10 cellular contexts compared by ENCODE assay signal in the genomic region with DNA sequence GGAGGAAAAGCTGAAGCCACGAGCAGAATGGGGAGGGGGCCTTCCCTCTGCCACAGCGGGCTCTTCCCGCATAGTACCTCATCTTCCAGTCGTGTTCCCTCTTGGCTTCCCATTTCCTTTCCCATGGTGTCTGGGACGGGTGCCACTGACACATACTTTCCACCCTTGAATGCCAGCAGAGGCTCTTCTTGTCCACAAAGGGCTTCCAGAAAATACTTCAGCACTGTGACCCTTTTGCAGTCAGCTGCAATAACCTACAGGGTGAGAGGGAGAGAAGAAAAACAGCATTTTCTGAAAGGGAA. TPM values are rescaled to one million over a fixed set of nuclear protein-coding genes. Genes with fewer than 3 reads are reported as not detected.
DNase-seq lines count a peak whose midpoint lies in the region; ATAC-seq, FAIRE-seq and TF ChIP-seq lines count a peak whose summit lies in the region.
"Had no signal": no experiment of that assay in that cellular context is flagged by ENCODE, and none has a peak within 500 bp of the region (broad histone marks: within the 10 kb centered on the region; RNA-seq: fewer than 3 reads in every experiment).

No MANE protein-coding gene starts in this region.

- peaks cover 0 to 15% of the 10 kb centered on the region in 2 donors for H3K36me3 ChIP-seq in left lung

- peak overlapping the region; percentile 82 to 87 for H3K27ac ChIP-seq in left lung

- no peak overlapping the region for H3K4me3 Mint-ChIP-seq in stimulated activated memory B cell treated with anti-CD40 and anti-IgM and Interleukin-4, amounts not matched to agents 10 μg/mL and 1 μg/mL and 100 μg/mL, for 72 hours
- H3K4me3 Mint-ChIP-seq: activated naive CD4-positive, alpha-beta T cell treated with anti-CD3 and anti-CD28 coated beads, Interleukin-2, amount 50 U/mL, for 24 hours had no signal

- H3K4me1 ChIP-seq in left lung: peaks cover 58 to 90% of the 10 kb centered on the region in 2 donors

- intact Hi-C loops in left lung (cut with DNase I): no loop called here

- DNase-seq in M059J (ENCODE audit: low read depth): peak; percentile 67
- peak; percentile 52 for DNase-seq in choroid plexus epithelial cell (ENCODE audit: low read depth)
- DNase-seq in left lung: no peak
- DNase-seq in D721Med (ENCODE audit: insufficient read length, low spot score): no peak
- no peak for DNase-seq in stimulated activated naive CD8-positive, alpha-beta T cell treated with anti-CD3 and anti-CD28 coated beads, Interleukin-15, Interleukin-2, amounts not matched to agents 100 U/mL and 50 U/mL, for 24 hours
- DNase-seq in SHP77 treated with DMSO at 0.1 percent for 48 hours (lab: John Stamatoyannopoulos, UW): no peak

- ATAC-seq in left lung (no peak), HG03045 (IDR thresholded peaks at IDR 0.05; ENCODE audit: unreplicated experiment) (no peak)
- no peak for ATAC-seq in stimulated activated memory B cell treated with anti-CD40 and anti-IgM and Interleukin-4, amounts not matched to agents 10 μg/mL and 1 μg/mL and 100 μg/mL, for 72 hours
- ATAC-seq in stimulated activated naive CD8-positive, alpha-beta T cell treated with anti-CD3 and anti-CD28 coated beads, Interleukin-15, Interleukin-2, amounts not matched to agents 100 U/mL and 50 U/mL, for 24 hours: no peak
- ATAC-seq: HCT116 had no signal

- no peak for FAIRE-seq in D721Med (lab: Jason Lieb, UNC)

- H3K4me1 Mint-ChIP-seq in stimulated activated memory B cell treated with anti-CD40 and anti-IgM and Interleukin-4, amounts not matched to agents 10 μg/mL and 1 μg/mL and 100 μg/mL, for 72 hours: peaks cover 73% of the 10 kb centered on the region

- no peaks in the 10 kb centered on the region for H3K27me3 Mint-ChIP-seq in stimulated activated memory B cell treated with anti-CD40 and anti-IgM and Interleukin-4, amounts not matched to agents 10 μg/mL and 1 μg/mL and 100 μg/mL, for 72 hours
- H3K27me3 Mint-ChIP-seq: activated naive CD4-positive, alpha-beta T cell treated with anti-CD3 and anti-CD28 coated beads, Interleukin-2, amount 50 U/mL, for 24 hours had no signal

- TF ChIP-seq CTCF in choroid plexus epithelial cell (conservative IDR thresholded peaks at IDR 0.05; ENCODE audit: low read depth, low read length): no peak
- no peak for TF ChIP-seq CTCF in left lung (IDR thresholded peaks at IDR 0.05)
- TF ChIP-seq CTCF in D721Med (IDR thresholded peaks at IDR 0.05; ENCODE audit: insufficient read depth, missing control alignments): no peak

- peak overlapping the region; percentile 94 for H3K27ac Mint-ChIP-seq in stimulated activated memory B cell treated with anti-CD40 and anti-IgM and Interleukin-4, amounts not matched to agents 10 μg/mL and 1 μg/mL and 100 μg/mL, for 72 hours

- H3K4me3 ChIP-seq in choroid plexus epithelial cell (ENCODE audit: low read depth, low read length) (no peak overlapping the region), left lung (no peak overlapping the region)

- H3K36me3 Mint-ChIP-seq in stimulated activated memory B cell treated with anti-CD40 and anti-IgM and Interleukin-4, amounts not matched to agents 10 μg/mL and 1 μg/mL and 100 μg/mL, for 72 hours: peaks cover 37% of the 10 kb centered on the region

- H3K27me3 ChIP-seq in left lung: no peaks in the 10 kb centered on the region

- no peaks in the 10 kb centered on the region for H3K9me3 Mint-ChIP-seq in stimulated activated memory B cell treated with anti-CD40 and anti-IgM and Interleukin-4, amounts not matched to agents 10 μg/mL and 1 μg/mL and 100 μg/mL, for 72 hours
- H3K9me3 Mint-ChIP-seq: activated naive CD4-positive, alpha-beta T cell treated with anti-CD3 and anti-CD28 coated beads, Interleukin-2, amount 50 U/mL, for 24 hours had no signal

- no peaks in the 10 kb centered on the region for H3K9me3 ChIP-seq in left lung

RNA-seq across cellular contexts. Expression of gene HIC1, which starts 30.7 kb away (rescaled TPM):
- total RNA-seq in M059J (2014; rRNA removed; shearing (Covaris generic)): 2.2 and 3.7 TPM in 2 replicates
- 10 to 100 TPM; 25.5 to 28.2 TPM for total RNA-seq in left lung

RNA-seq across cellular contexts. Expression of gene OVCA2, which starts 43.8 kb away (rescaled TPM):
- 18.9 and 24.0 TPM in 2 replicates for total RNA-seq in M059J (2014; rRNA removed; shearing (Covaris generic))
- total RNA-seq in left lung: 10 to 100 TPM; 26.1 to 28.7 TPM

RNA-seq across cellular contexts. Expression of gene DPH1, which starts 55.6 kb away (rescaled TPM):
- total RNA-seq in M059J (2014; rRNA removed; shearing (Covaris generic)): 28.0 and 29.5 TPM in 2 replicates
- total RNA-seq in left lung: 10 to 100 TPM; 30.7 to 36.0 TPM

Comparison
In these comparisons a context has a peak if more than half of its experiments do, and no peak if none do; other contexts are left out.
1. DNase-seq: peak in M059J (single experiment) and choroid plexus epithelial cell (single experiment); none in left lung (0 of 2), D721Med (single experiment), stimulated activated naive CD8-positive, alpha-beta T cell treated with anti-CD3 and anti-CD28 coated beads, Interleukin-15, Interleukin-2, amounts not matched to agents 100 U/mL and 50 U/mL, for 24 hours (single experiment) and SHP77 treated with DMSO at 0.1 percent for 48 hours (single experiment).